In the genomic region with DNA sequence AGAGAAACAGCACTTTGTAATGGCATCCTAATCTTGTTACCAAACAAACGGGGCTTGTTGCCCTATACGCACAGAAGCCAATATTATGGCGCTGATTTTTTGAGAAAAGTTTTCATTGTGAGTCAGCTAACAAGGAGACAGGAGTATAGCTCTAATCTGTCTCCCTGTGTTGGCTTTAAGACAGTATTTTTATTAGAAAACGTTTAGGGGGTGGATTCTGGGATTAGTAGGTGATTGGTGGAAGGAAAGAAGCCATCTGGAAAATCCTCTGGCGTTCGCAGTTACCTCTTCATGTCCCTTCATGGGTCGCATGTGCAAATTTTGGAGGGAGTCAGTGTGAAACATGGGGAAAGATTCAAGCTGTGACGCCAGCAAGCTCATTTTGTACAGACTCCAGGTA, we compare ENCODE assay signal across 8 cellular contexts. TPM values are rescaled to one million over a fixed set of nuclear protein-coding genes. Genes with fewer than 3 reads are reported as not detected.
DNase-seq lines count a peak whose midpoint lies in the region; TF ChIP-seq lines count a peak whose summit lies in the region.

No MANE protein-coding gene starts in this region.

- H3K9me3 Mint-ChIP-seq in neural progenitor cell: no peaks in the 10 kb centered on the region

- no peak overlapping the region for H3K27ac ChIP-seq in duodenal mucosa (ENCODE audit: low read depth, low read length)
- no peak overlapping the region for H3K27ac ChIP-seq in neural progenitor cell

- H2AFZ ChIP-seq in neural progenitor cell (replicated peaks): peak overlapping the region; percentile 88

- peaks cover 2% of the 10 kb centered on the region for H3K27me3 Mint-ChIP-seq in neural progenitor cell (ENCODE audit: insufficient read depth, low read depth)

- H3K36me3 ChIP-seq in BE2C: no peaks in the 10 kb centered on the region
- no peaks in the 10 kb centered on the region for H3K36me3 ChIP-seq in duodenal mucosa (ENCODE audit: control insufficient read depth in 1 of 2, insufficient read depth in 2 of 2, low read length in 2 of 2)
- H3K36me3 ChIP-seq in neural progenitor cell: no peaks in the 10 kb centered on the region

- H3K27me3 ChIP-seq in BE2C (no peaks in the 10 kb centered on the region), duodenal mucosa (ENCODE audit: control insufficient read depth in 1 of 2, insufficient read depth in 2 of 2, low read length in 2 of 2) (no peaks in the 10 kb centered on the region), neural progenitor cell (no peaks in the 10 kb centered on the region)

- H3K4me1 ChIP-seq in BE2C (no peaks in the 10 kb centered on the region; the same call in 1 of the 2 replicates), duodenal mucosa (ENCODE audit: control insufficient read depth in 1 of 2, insufficient read depth in 2 of 2, low read length in 2 of 2) (peaks cover 6 to 11% of the 10 kb centered on the region in 2 donors), neural progenitor cell (peaks cover 14% of the 10 kb centered on the region)

- peaks cover 33% of the 10 kb centered on the region for H3K79me2 ChIP-seq in neural progenitor cell (ENCODE audit: low read depth)

- peaks cover 20% of the 10 kb centered on the region for H3F3A ChIP-seq in neural progenitor cell (ENCODE audit: low read depth)

- H3K4me3 Mint-ChIP-seq in neural progenitor cell: peak overlapping the region; percentile 98

- H3K4me3 ChIP-seq in BE2C (ENCODE audit: low read depth, low read length) (peak overlapping the region; percentile 71), duodenal mucosa (ENCODE audit: low read depth in 1 of 2, low read length in 2 of 2) (peak overlapping the region; percentile 80 to 96), neural progenitor cell (peak overlapping the region; percentile 81)

- H3K9me3 ChIP-seq in BE2C: no peaks in the 10 kb centered on the region
- H3K9me3 ChIP-seq in duodenal mucosa (ENCODE audit: control insufficient read depth in 1 of 2, low read length in 2 of 2): no peaks in the 10 kb centered on the region
- H3K9me3 ChIP-seq in neural progenitor cell (ENCODE audit: low read depth): no peaks in the 10 kb centered on the region

- H4K20me1 ChIP-seq in neural progenitor cell (ENCODE audit: low read depth): no peaks in the 10 kb centered on the region

- H3K9ac ChIP-seq in duodenal mucosa (ENCODE audit: low read depth in 1 of 2, low read length in 2 of 2): peak overlapping the region in 1 of 2 donors; percentile 0
- H3K9ac ChIP-seq in neural progenitor cell: peak overlapping the region; percentile 63

- TF ChIP-seq CTCF in BE2C (IDR thresholded peaks at IDR 0.05; ENCODE audit: low read depth, low read length) (no peak), neural progenitor cell (IDR thresholded peaks at IDR 0.05) (no peak)

- peaks cover 21% of the 10 kb centered on the region for H3K4me1 Mint-ChIP-seq in neural progenitor cell

- H3K4me2 ChIP-seq in neural progenitor cell: peak overlapping the region; percentile 97

- H3K27ac Mint-ChIP-seq in neural progenitor cell: peak overlapping the region; percentile 65

- no peaks in the 10 kb centered on the region for H3K36me3 Mint-ChIP-seq in neural progenitor cell

- DNase-seq in BE2C: no peak
- peak; percentile 96 for DNase-seq in NCI-H82 (lab: John Stamatoyannopoulos, UW)
- DNase-seq in neural progenitor cell (ENCODE audit: low spot score): peak; percentile 28
- DNase-seq in NCI-H446 treated with DMSO at 0.1 percent for 48 hours (lab: John Stamatoyannopoulos, UW): no peak
- no peak for DNase-seq in NCI-H510A (lab: John Stamatoyannopoulos, UW)
- no peak for DNase-seq in NOMO-1 treated with dmso at 0.1 percent for 144 hours (lab: John Stamatoyannopoulos, UW; ENCODE audit: unreplicated experiment)
- no peak for DNase-seq in NCI-H2196 treated with DMSO at 0.1 percent for 48 hours (lab: John Stamatoyannopoulos, UW; ENCODE audit: unreplicated experiment)

RNA-seq across cellular contexts. Expression of a gene that starts 0.7 kb away (rescaled TPM):
- polyA plus RNA-seq in BE2C (2012; ENCODE audit: insufficient read depth, insufficient read length, low read depth): 15.5 TPM
- total RNA-seq in neural progenitor cell (ENCODE audit: low replicate concordance): 58.0 and 82.9 TPM in 2 replicates

RNA-seq across cellular contexts. Expression of a gene that starts 54.4 kb away (rescaled TPM):
- not detected for polyA plus RNA-seq in BE2C (2012; ENCODE audit: insufficient read depth, insufficient read length, low read depth)
- total RNA-seq in neural progenitor cell (ENCODE audit: low replicate concordance): not detected in 2 replicates

Comparison
In these comparisons a context has a peak if more than half of its experiments do, and no peak if none do; other contexts are left out.
1. DNase-seq: peak in NCI-H82 (single experiment) and neural progenitor cell (single experiment); none in BE2C (single experiment), NCI-H446 treated with DMSO at 0.1 percent for 48 hours (single experiment), NCI-H510A (single experiment), NOMO-1 treated with dmso at 0.1 percent for 144 hours (single experiment) and NCI-H2196 treated with DMSO at 0.1 percent for 48 hours (single experiment).
2. Peak in every context shown above with its lines, with median percentiles within 50 percentile points of each other: H3K4me3 ChIP-seq.